ENCODE assay signal across 1 cellular context in genomic region chr18:11861583-11862288, GRCh38.
TF ChIP-seq lines count a peak whose summit lies in the region.

No MANE protein-coding gene starts in this region.

TF ChIP-seq in IMR-90, 13 proteins besides CTCF, POLR2A, EP300 and RAD21:
- no peak for TF ChIP-seq USF2 (IDR thresholded peaks at IDR 0.05; ENCODE audit: low read depth, low read length)
- no peak for TF ChIP-seq CEBPB (IDR thresholded peaks at IDR 0.05; ENCODE audit: low read depth, low read length)
- TF ChIP-seq MAZ (IDR thresholded peaks at IDR 0.05; ENCODE audit: borderline replicate concordance, low read depth, low read length) = no peak
- no peak for TF ChIP-seq RCOR1 (IDR thresholded peaks at IDR 0.05; ENCODE audit: insufficient replicate concordance, low read length)
- no peak for TF ChIP-seq RFX5 (IDR thresholded peaks at IDR 0.05; ENCODE audit: low read depth, low read length)
- no peak for TF ChIP-seq MAFK (IDR thresholded peaks at IDR 0.05; ENCODE audit: low read depth, low read length)
- no peak for TF ChIP-seq MXI1 (IDR thresholded peaks at IDR 0.05; ENCODE audit: borderline replicate concordance, low read depth, low read length)
- no peak for TF ChIP-seq FOS (IDR thresholded peaks at IDR 0.05; ENCODE audit: low read depth, low read length)
- no peak for TF ChIP-seq CHD1 (IDR thresholded peaks at IDR 0.05; ENCODE audit: low read depth, low read length)
- TF ChIP-seq NFE2L2 (IDR thresholded peaks at IDR 0.05; ENCODE audit: low read depth, low read length) = no peak
- no peak for TF ChIP-seq SMC3 (IDR thresholded peaks at IDR 0.05; ENCODE audit: low read depth, low read length)
- no peak for TF ChIP-seq ELK1 (IDR thresholded peaks at IDR 0.05; ENCODE audit: borderline replicate concordance, low read depth, low read length)
- TF ChIP-seq BHLHE40 (IDR thresholded peaks at IDR 0.05; ENCODE audit: low read depth, low read length) = no peak
